Comparison of ENCODE assay signal across 9 cellular contexts in the genomic region with DNA sequence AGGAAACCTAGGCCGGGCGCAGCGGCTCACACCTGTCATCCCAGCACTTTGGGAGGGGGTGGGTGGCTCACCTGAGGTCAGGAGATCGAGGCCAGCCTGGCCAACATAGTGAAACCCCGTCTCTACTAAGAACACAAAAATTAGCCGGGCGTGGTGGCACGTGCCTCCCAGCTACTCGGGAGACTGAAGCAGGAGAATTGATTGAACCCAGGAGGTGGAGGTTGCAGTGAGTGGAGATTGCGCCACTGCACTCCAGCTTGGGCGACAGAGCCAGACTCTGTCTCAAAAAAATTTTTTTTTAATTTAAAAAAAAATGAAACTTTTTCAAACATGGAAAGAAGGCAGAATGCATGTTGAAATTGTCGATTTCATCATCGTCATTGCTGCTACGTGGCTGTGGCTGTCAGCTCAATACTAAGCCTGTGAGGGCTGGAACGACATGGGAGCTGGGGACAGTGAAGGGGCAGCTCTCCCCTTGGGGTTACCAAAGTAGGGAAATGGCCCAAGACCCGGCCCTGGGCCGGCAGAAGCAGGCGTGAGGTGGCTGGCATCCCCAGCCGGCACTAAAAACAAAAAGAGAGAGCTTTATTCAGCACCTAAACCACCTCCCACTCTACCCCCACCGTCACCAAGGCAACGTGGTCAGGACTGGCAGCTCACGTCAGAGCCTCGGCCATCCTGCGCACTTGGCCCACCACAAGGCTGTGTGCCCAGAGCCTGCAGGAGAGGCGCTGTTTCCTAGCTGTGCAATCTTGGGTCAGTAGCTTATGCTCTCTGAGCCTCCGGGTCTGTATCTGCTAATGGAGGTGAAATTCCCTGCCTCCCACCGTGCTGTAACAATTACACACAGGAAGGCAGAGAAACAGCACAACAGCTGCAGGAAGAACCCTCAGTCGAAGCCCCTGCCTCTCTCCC. TPM values are rescaled to one million over a fixed set of nuclear protein-coding genes. Genes with fewer than 3 reads are reported as not detected.
A peak's percentile ranks its signal among the peaks of the same experiment; 100 is the strongest.
DNase-seq lines count a peak whose midpoint lies in the region; TF ChIP-seq lines count a peak whose summit lies in the region.
"Had no signal": no experiment of that assay in that cellular context is flagged by ENCODE, and none has a peak within 500 bp of the region (broad histone marks: within the 10 kb centered on the region; RNA-seq: fewer than 3 reads in every experiment).

No MANE protein-coding gene starts in this region.

- H3K4me1 ChIP-seq in MM.1S (ENCODE audit: low read length) (no peaks in the 10 kb centered on the region), BE2C (peaks cover 3% of the 10 kb centered on the region)

- no peak overlapping the region for H3K4me2 ChIP-seq in MM.1S (ENCODE audit: low read depth, low read length)

- H3K9me3 ChIP-seq in MM.1S (replicated peaks; ENCODE audit: insufficient read depth, low read length): no peaks in the 10 kb centered on the region
- no peaks in the 10 kb centered on the region for H3K9me3 ChIP-seq in BE2C

- no peak for TF ChIP-seq CTCF in MM.1S (IDR thresholded peaks at IDR 0.05; ENCODE audit: low read length)
- no peak for TF ChIP-seq CTCF in BE2C (IDR thresholded peaks at IDR 0.05; ENCODE audit: low read depth, low read length)

- H4K20me1 ChIP-seq in MM.1S (ENCODE audit: insufficient read depth, low read length): no peaks in the 10 kb centered on the region

- H3K27me3 ChIP-seq in MM.1S (replicated peaks; ENCODE audit: insufficient read depth, low read length): no peaks in the 10 kb centered on the region
- H3K27me3 ChIP-seq in BE2C: no peaks in the 10 kb centered on the region

- peak; percentile 19 for DNase-seq in GOT3 (lab: John Stamatoyannopoulos, UW)
- DNase-seq in activated CD8-positive, alpha-beta memory T cell treated with anti-CD3 and anti-CD28 coated beads, Interleukin-2, amount 50 U/mL, for 1 hour (ENCODE audit: extremely low read depth): peak; percentile 31
- DNase-seq in head of caudate nucleus: peak; percentile 48 to 89 (median 70)
- peak; percentile 31 to 43 for DNase-seq in stimulated activated CD8-positive, alpha-beta memory T cell treated with anti-CD3 and anti-CD28 coated beads, Interleukin-15, amount 100 ng/mL, for 4 hours (ENCODE audit: low read depth in 2 of 2)
- DNase-seq in MM.1S: no peak
- no peak for DNase-seq in BE2C
- no peak for DNase-seq in COLO668 (lab: John Stamatoyannopoulos, UW; ENCODE audit: unreplicated experiment)
- DNase-seq in LoVo (ENCODE audit: low spot score): no peak

- H3K9me2 ChIP-seq in MM.1S (replicated peaks; ENCODE audit: insufficient read depth, low read length): no peaks in the 10 kb centered on the region

- no peak overlapping the region for H3K9ac ChIP-seq in MM.1S (ENCODE audit: low read length)

- H3F3A ChIP-seq in MM.1S (ENCODE audit: insufficient read depth, low read length): no peaks in the 10 kb centered on the region

- H2AFZ ChIP-seq in MM.1S (ENCODE audit: low read length): no peak overlapping the region

- no peaks in the 10 kb centered on the region for H3K36me3 ChIP-seq in MM.1S (replicated peaks; ENCODE audit: insufficient read depth, low read length)
- no peaks in the 10 kb centered on the region; the same call in 1 of the 2 replicates for H3K36me3 ChIP-seq in BE2C

- H3K27ac ChIP-seq in MM.1S (ENCODE audit: low read length): no peak overlapping the region
- H3K27ac ChIP-seq: HL-60 had no signal

- no peaks in the 10 kb centered on the region for H3K79me2 ChIP-seq in MM.1S (ENCODE audit: low read length)

- H3K4me3 ChIP-seq in MM.1S (ENCODE audit: low read length) (no peak overlapping the region), BE2C (ENCODE audit: low read depth, low read length) (no peak overlapping the region)

- intact Hi-C loops in head of caudate nucleus (cut with DNase I): no loop called here

RNA-seq across cellular contexts. Expression of a gene that starts 30.8 kb away (rescaled TPM):
- 8.2 TPM for polyA plus RNA-seq in BE2C (2012; ENCODE audit: insufficient read depth, insufficient read length, low read depth)

Comparison
In these comparisons a context has a peak if more than half of its experiments do, and no peak if none do; other contexts are left out.
1. DNase-seq: peak in GOT3 (single experiment), activated CD8-positive, alpha-beta memory T cell treated with anti-CD3 and anti-CD28 coated beads, Interleukin-2, amount 50 U/mL, for 1 hour (single experiment), head of caudate nucleus (42 of 42) and stimulated activated CD8-positive, alpha-beta memory T cell treated with anti-CD3 and anti-CD28 coated beads, Interleukin-15, amount 100 ng/mL, for 4 hours (2 of 2); none in MM.1S (single experiment), BE2C (single experiment), COLO668 (single experiment) and LoVo (single experiment).